Comparison of ENCODE assay signal across 29 cellular contexts in genomic region chr10:3325954-3326353, GRCh38.
"Had no signal": no experiment of that assay in that cellular context is flagged by ENCODE, and none has a peak within 500 bp of the region (broad histone marks: within the 10 kb centered on the region; RNA-seq: fewer than 3 reads in every experiment).

No MANE protein-coding gene starts in this region.

- H3K9me3 ChIP-seq: heart left ventricle, left lung, ovary, right atrium auricular region, suprapubic skin, thoracic aorta, tibial artery, upper lobe of right lung had no signal

- H3K27me3 ChIP-seq: heart left ventricle, left lung, ovary, right atrium auricular region, suprapubic skin, tibial artery, upper lobe of right lung had no signal

- H3K27ac Mint-ChIP-seq: immature natural killer cell; natural killer cell; nephron progenitor cell; progenitor cell of endocrine pancreas; stimulated activated effector memory CD8-positive, alpha-beta T cell treated with anti-CD3 and anti-CD28 coated beads, Interleukin-12 subunit alpha, Interleukin-12 subunit beta, amount 100 ng/mL, for 72 hours; stimulated activated naive CD8-positive, alpha-beta T cell treated with anti-CD3 and anti-CD28 coated beads, Interleukin-15, Interleukin-2, amounts not matched to agents 100 ng/mL and 50 ng/mL, for 24 hours had no signal

- DNase-seq: heart left ventricle; hypothalamus; immature natural killer cell; kidney; left colon; left lung; naive B cell; natural killer cell; nephron progenitor cell; ovary; stimulated activated CD4-positive, alpha-beta T cell treated with anti-CD3 and anti-CD28 coated beads, Interleukin-12 subunit alpha, Interleukin-12 subunit beta, amount 100 ng/mL, for 4 hours; stimulated activated CD4-positive, alpha-beta T cell treated with anti-CD3 and anti-CD28 coated beads, Interleukin-15, amount 100 ng/mL, for 24 hours; stimulated activated CD4-positive, alpha-beta T cell treated with anti-CD3 and anti-CD28 coated beads, Interleukin-2, amount 100 ng/mL, for 24 hours; stimulated activated CD4-positive, alpha-beta T cell treated with anti-CD3 and anti-CD28 coated beads, Interleukin-4, amount 100 ng/mL, for 24 hours; stimulated activated naive CD4-positive, alpha-beta T cell; tibial artery; trophoblast cell; upper lobe of right lung had no signal

- H3K4me3 ChIP-seq: heart left ventricle, left lung, lung, ovary, right atrium auricular region, skin epidermis, suprapubic skin, thoracic aorta, tibial artery, upper lobe of right lung had no signal

- H3K9me3 Mint-ChIP-seq: naive B cell; natural killer cell; stimulated activated effector memory CD8-positive, alpha-beta T cell treated with anti-CD3 and anti-CD28 coated beads, Interleukin-12 subunit alpha, Interleukin-12 subunit beta, amount 100 ng/mL, for 72 hours; stimulated activated naive CD8-positive, alpha-beta T cell treated with anti-CD3 and anti-CD28 coated beads, Interleukin-15, Interleukin-2, amounts not matched to agents 100 ng/mL and 50 ng/mL, for 24 hours had no signal

- ATAC-seq: heart left ventricle; left colon; left lung; natural killer cell; sciatic nerve; stimulated activated effector memory CD8-positive, alpha-beta T cell treated with anti-CD3 and anti-CD28 coated beads, Interleukin-12 subunit alpha, Interleukin-12 subunit beta, amount 100 ng/mL, for 72 hours had no signal

- H3K27ac ChIP-seq: heart left ventricle, left lung, ovary, right atrium auricular region, suprapubic skin, thoracic aorta, tibial artery, upper lobe of right lung had no signal

- H3K4me1 Mint-ChIP-seq: naive B cell had no signal

- H3K36me3 Mint-ChIP-seq: immature natural killer cell; naive B cell; natural killer cell; stimulated activated effector memory CD8-positive, alpha-beta T cell treated with anti-CD3 and anti-CD28 coated beads, Interleukin-12 subunit alpha, Interleukin-12 subunit beta, amount 100 ng/mL, for 72 hours had no signal

- H3K4me3 Mint-ChIP-seq: immature natural killer cell; naive B cell; natural killer cell; nephron progenitor cell; stimulated activated effector memory CD8-positive, alpha-beta T cell treated with anti-CD3 and anti-CD28 coated beads, Interleukin-12 subunit alpha, Interleukin-12 subunit beta, amount 100 ng/mL, for 72 hours; stimulated activated naive CD8-positive, alpha-beta T cell treated with anti-CD3 and anti-CD28 coated beads, Interleukin-15, Interleukin-2, amounts not matched to agents 100 ng/mL and 50 ng/mL, for 24 hours had no signal

- H3K36me3 ChIP-seq: heart left ventricle, left lung, ovary, right atrium auricular region, suprapubic skin, thoracic aorta, tibial artery, upper lobe of right lung had no signal

- H3K4me1 ChIP-seq: left lung, upper lobe of right lung had no signal

- FAIRE-seq: islet of Langerhans, kidney, urothelium cell line had no signal
